ENCODE assay signal across 14 cellular contexts in the genomic region with DNA sequence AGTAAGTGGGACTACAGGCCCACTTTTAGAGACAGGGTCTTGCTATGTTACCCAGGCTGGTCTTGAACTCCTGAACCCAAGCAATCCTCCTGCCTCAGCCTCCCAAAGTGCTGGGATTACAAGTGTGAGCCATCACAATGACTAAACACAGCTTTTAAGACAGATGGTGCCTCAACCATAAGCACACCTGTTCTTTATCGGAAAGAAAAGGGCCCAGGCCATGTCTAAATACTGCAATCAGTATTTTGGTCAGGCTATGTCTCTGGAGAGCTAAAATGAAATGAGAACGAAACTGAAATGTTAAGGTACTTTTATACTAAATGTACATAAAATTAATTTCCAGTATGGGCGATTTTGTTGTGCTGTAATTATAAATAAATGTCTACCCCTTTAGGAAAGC.
DNase-seq lines count a peak whose midpoint lies in the region; ATAC-seq and TF ChIP-seq lines count a peak whose summit lies in the region.
"Had no signal": no experiment of that assay in that cellular context is flagged by ENCODE, and none has a peak within 500 bp of the region (broad histone marks: within the 10 kb centered on the region; RNA-seq: fewer than 3 reads in every experiment).

No MANE protein-coding gene starts in this region.

- H3K27me3 ChIP-seq in lower lobe of right lung (ENCODE audit: low read depth): no peaks in the 10 kb centered on the region

- peak; percentile 27 for ATAC-seq in GM18870 (IDR thresholded peaks at IDR 0.05; ENCODE audit: unreplicated experiment)
- peak; percentile 29 for ATAC-seq in HG03378 (IDR thresholded peaks at IDR 0.05; ENCODE audit: unreplicated experiment)
- no peak for ATAC-seq in lower lobe of right lung
- ATAC-seq in HG02884 (IDR thresholded peaks at IDR 0.05; ENCODE audit: unreplicated experiment): no peak
- ATAC-seq: activated CD4-positive, CD25-positive, alpha-beta regulatory T cell treated with anti-CD3 and anti-CD28 coated beads, Interleukin-2, amount 50 U/mL, for 24 hours; effector memory CD8-positive, alpha-beta T cell; natural killer cell had no signal

- no peaks in the 10 kb centered on the region for H3K9me3 ChIP-seq in lower lobe of right lung

- H3K36me3 ChIP-seq in lower lobe of right lung: no peaks in the 10 kb centered on the region

- intact Hi-C loops in lower lobe of right lung (cut with DNase I): no loop called here

- H3K4me1 ChIP-seq in lower lobe of right lung: peaks cover 14% of the 10 kb centered on the region

- no peak for TF ChIP-seq CTCF in lower lobe of right lung (IDR thresholded peaks at IDR 0.05)

- no peak overlapping the region for H3K4me3 ChIP-seq in lower lobe of right lung
- no peak overlapping the region for H3K4me3 ChIP-seq in skin epidermis

- DNase-seq in lower lobe of right lung (no peak), NCI-H1694 treated with DMSO at 0.1 percent for 48 hours (lab: John Stamatoyannopoulos, UW) (no peak), NCI-H1092 treated with DMSO at 0.1 percent for 48 hours (lab: John Stamatoyannopoulos, UW) (no peak), NCI-H2107 (lab: John Stamatoyannopoulos, UW) (no peak)
- DNase-seq: effector memory CD8-positive, alpha-beta T cell; MV-4-11; natural killer cell; NCI-H526; stimulated activated CD4-positive, alpha-beta T cell treated with anti-CD3 and anti-CD28 coated beads, Interleukin-2, amount 100 ng/mL, for 24 hours had no signal

- peak overlapping the region; percentile 77 for H3K27ac ChIP-seq in lower lobe of right lung
- peak overlapping the region in 13 of 21 experiments; percentile 8 to 66 (median 32) for H3K27ac ChIP-seq in skin epidermis

Comparison
In these comparisons a context has a peak if more than half of its experiments do, and no peak if none do; other contexts are left out.
1. ATAC-seq: peak in GM18870 (single experiment) and HG03378 (single experiment); none in lower lobe of right lung (0 of 2) and HG02884 (single experiment).